10 cellular contexts compared by ENCODE assay signal in the genomic region with DNA sequence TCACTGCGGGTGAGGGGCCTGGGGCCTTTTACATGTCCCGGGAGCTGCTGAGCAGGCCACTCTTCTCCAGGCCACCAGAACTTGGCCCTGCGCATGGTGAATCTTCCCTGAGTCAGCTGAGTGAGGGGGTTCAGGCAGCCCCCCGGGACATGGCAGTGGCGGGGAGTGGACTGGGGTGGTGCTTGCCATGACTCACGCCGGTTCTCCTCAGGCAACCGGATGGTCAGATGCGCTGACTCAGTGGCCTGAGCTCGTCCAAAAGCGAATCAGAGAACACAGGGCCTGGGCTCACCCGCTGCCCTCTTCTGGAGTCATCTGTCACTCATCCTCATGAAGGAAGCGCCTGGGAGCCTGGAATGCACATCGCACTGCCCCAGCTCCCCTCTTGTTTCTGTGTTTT. TPM values are rescaled to one million over a fixed set of nuclear protein-coding genes. Genes with fewer than 3 reads are reported as not detected.
DNase-seq lines count a peak whose midpoint lies in the region; ATAC-seq and TF ChIP-seq lines count a peak whose summit lies in the region.
"Had no signal": no experiment of that assay in that cellular context is flagged by ENCODE, and none has a peak within 500 bp of the region (broad histone marks: within the 10 kb centered on the region; RNA-seq: fewer than 3 reads in every experiment).

No MANE protein-coding gene starts in this region.

- no peaks in the 10 kb centered on the region for H3K9me3 ChIP-seq in lower lobe of right lung
- H3K9me3 ChIP-seq in upper lobe of right lung, result no peaks in the 10 kb centered on the region
- H3K9me3 ChIP-seq: adrenal gland had no signal

- H3K27me3 ChIP-seq in lower lobe of right lung (ENCODE audit: low read depth) (no peaks in the 10 kb centered on the region), upper lobe of right lung (no peaks in the 10 kb centered on the region)
- H3K27me3 ChIP-seq: adrenal gland had no signal

- TF ChIP-seq CTCF in coronary artery (IDR thresholded peaks at IDR 0.05) (no peak), lower lobe of right lung (IDR thresholded peaks at IDR 0.05) (no peak), upper lobe of right lung (IDR thresholded peaks at IDR 0.05) (no peak)

- ATAC-seq in lower lobe of right lung (peak in 1 of 2 donors; percentile 30), upper lobe of right lung (peak; percentile 6), HG03521 (IDR thresholded peaks at IDR 0.05; ENCODE audit: unreplicated experiment) (no peak)

- H3K4me3 ChIP-seq in coronary artery (peak overlapping the region; percentile 31), lower lobe of right lung (no peak overlapping the region), upper lobe of right lung (no peak overlapping the region)
- H3K4me3 ChIP-seq: adrenal gland had no signal

- intact Hi-C loops in lower lobe of right lung (cut with DNase I), result no loop called here
- intact Hi-C loops in upper lobe of right lung (cut with DNase I), result no loop called here

- H3K4me1 ChIP-seq in lower lobe of right lung, result peaks cover 32% of the 10 kb centered on the region
- peaks cover 23% of the 10 kb centered on the region for H3K4me1 ChIP-seq in upper lobe of right lung

- peak overlapping the region; percentile 79 to 93 for H3K27ac ChIP-seq in coronary artery
- peak overlapping the region; percentile 31 for H3K27ac ChIP-seq in lower lobe of right lung
- H3K27ac ChIP-seq in upper lobe of right lung, result peak overlapping the region; percentile 0
- H3K27ac ChIP-seq: HL-60 had no signal

- peaks cover 2% of the 10 kb centered on the region for H3K36me3 ChIP-seq in lower lobe of right lung
- no peaks in the 10 kb centered on the region for H3K36me3 ChIP-seq in upper lobe of right lung

- DNase-seq in M059J (ENCODE audit: low read depth) (peak; percentile 97), coronary artery (ENCODE audit: low spot score) (peak; percentile 84), lower lobe of right lung (peak; percentile 41), upper lobe of right lung (no peak), SK-N-DZ (ENCODE audit: low spot score) (no peak), cortex of kidney (lab: John Stamatoyannopoulos, UW) (no peak)
- DNase-seq: activated CD4-positive, alpha-beta T cell treated with anti-CD3 and anti-CD28 coated beads for 4 hours had no signal

RNA-seq across cellular contexts. Expression of gene HTRA1, which starts 33.5 kb away (rescaled TPM):
- 85.5 and 89.7 TPM in 2 replicates for total RNA-seq in M059J (2014; rRNA removed; shearing (Covaris generic))
- total RNA-seq in lower lobe of right lung (45.3 TPM), upper lobe of right lung (83.8 TPM)
- 0.44 TPM in 1 of 2 replicates, not detected in the other for polyA plus RNA-seq in SK-N-DZ (2014; cell fraction: cytosol; rRNA removed)
- polyA plus RNA-seq in SK-N-DZ (2014; cell fraction: nucleus; rRNA removed), result not detected in 2 replicates

RNA-seq across cellular contexts. Expression of gene ARMS2, which starts 40.4 kb away (rescaled TPM):
- not detected in 2 replicates for total RNA-seq in M059J (2014; rRNA removed; shearing (Covaris generic))
- total RNA-seq in lower lobe of right lung (not detected), upper lobe of right lung (not detected)
- polyA plus RNA-seq in SK-N-DZ (2014; cell fraction: cytosol; rRNA removed), result not detected in 2 replicates
- polyA plus RNA-seq in SK-N-DZ (2014; cell fraction: nucleus; rRNA removed), result not detected in 2 replicates
- total RNA-seq: adrenal gland had no signal

Comparison
In these comparisons a context has a peak if more than half of its experiments do, and no peak if none do; other contexts are left out.
1. DNase-seq: peak in M059J (single experiment), coronary artery (single experiment) and lower lobe of right lung (single experiment); none in upper lobe of right lung (single experiment), SK-N-DZ (single experiment) and cortex of kidney (single experiment).
2. H3K27ac ChIP-seq: peak in every context shown above with its lines; median percentile 86 in coronary artery; 31 in lower lobe of right lung; 0 in upper lobe of right lung.